8 cellular contexts compared by ENCODE assay signal in genomic region chr6:34657037-34657306, GRCh38. TPM values are rescaled to one million over a fixed set of nuclear protein-coding genes. Genes with fewer than 3 reads are reported as not detected.
DNase-seq lines count a peak whose midpoint lies in the region; ATAC-seq lines count a peak whose summit lies in the region.

No MANE protein-coding gene starts in this region.

- no peaks in the 10 kb centered on the region for H3K9me3 Mint-ChIP-seq in activated CD4-positive, alpha-beta T cell treated with anti-CD3 and anti-CD28 coated beads for 36 hours (ENCODE audit: low read depth)
- no peaks in the 10 kb centered on the region for H3K9me3 Mint-ChIP-seq in activated T-helper 1 cell treated with anti-CD3 and anti-CD28 coated beads, Interleukin-12 subunit alpha, Interleukin-12 subunit beta, Interleukin-2, Interleukin-4 antibody, amounts not matched to agents 30 ng/mL and 10 ng/mL and 1 ng/mL, durations not matched to agents 14 hours and 24 hours and 36 hours

- intact Hi-C loops in activated CD4-positive, alpha-beta T cell treated with anti-CD3 and anti-CD28 coated beads for 36 hours (cut with DNase I, micrococcal nuclease) = loop anchor here in 1 of 2 experiments (10.0 kb wide), 1 partner anchor 228 kb away; the partner anchor contains the start of genes ANKS1A and TAF11
- intact Hi-C loops in activated T-helper 1 cell treated with anti-CD3 and anti-CD28 coated beads, Interleukin-12 subunit alpha, Interleukin-12 subunit beta, Interleukin-2, Interleukin-4 antibody, amounts not matched to agents 30 ng/mL and 10 ng/mL and 1 ng/mL, durations not matched to agents 14 hours and 24 hours and 36 hours (cut with micrococcal nuclease) = loop anchor here (2.0 to 5.0 kb wide), 2 partner anchors 18 to 230 kb away; partner anchors contain the start of genes ANKS1A and TAF11

- peaks cover 57% of the 10 kb centered on the region for H3K4me1 Mint-ChIP-seq in activated CD4-positive, alpha-beta T cell treated with anti-CD3 and anti-CD28 coated beads for 36 hours
- H3K4me1 Mint-ChIP-seq in activated T-helper 1 cell treated with anti-CD3 and anti-CD28 coated beads, Interleukin-12 subunit alpha, Interleukin-12 subunit beta, Interleukin-2, Interleukin-4 antibody, amounts not matched to agents 30 ng/mL and 10 ng/mL and 1 ng/mL, durations not matched to agents 14 hours and 24 hours and 36 hours (ENCODE audit: low read depth) = peaks cover 41% of the 10 kb centered on the region

- H3K27ac ChIP-seq in temporal lobe (ENCODE audit: low read depth, low read length) = peak overlapping the region; percentile 86

- POLR2A ChIA-PET in activated CD4-positive, alpha-beta T cell treated with anti-CD3 and anti-CD28 coated beads for 36 hours (lab: Charles Lee) = interaction anchor here (0.6 to 1.8 kb wide), 5 partner anchors 10 to 100 kb away, joined by 3 to 14 read pairs (median 3); partner anchors contain the start of genes ILRUN and SNRPC

- CTCF ChIA-PET in activated CD4-positive, alpha-beta T cell treated with anti-CD3 and anti-CD28 coated beads for 36 hours (lab: Charles Lee) = interaction anchor here (0.6 to 2.5 kb wide), 4 partner anchors 15 to 270 kb away, joined by 3 to 15 read pairs (median 4); partner anchors contain the start of gene SNRPC

- DNase-seq in activated CD4-positive, alpha-beta T cell treated with anti-CD3 and anti-CD28 coated beads for 36 hours = no peak
- no peak for DNase-seq in activated CD4-positive, alpha-beta T cell treated with anti-CD3 and anti-CD28 coated beads, Interleukin-2, amount 50 U/mL, for 48 hours
- DNase-seq in activated T-helper 1 cell treated with anti-CD3 and anti-CD28 coated beads, Interleukin-12 subunit alpha, Interleukin-12 subunit beta, Interleukin-2, Interleukin-4 antibody, amounts not matched to agents 30 ng/mL and 10 ng/mL and 1 ng/mL, durations not matched to agents 14 hours and 24 hours and 36 hours (ENCODE audit: low spot score) = no peak
- DNase-seq in inferior parietal cortex (ENCODE audit: extremely low spot score) = peak; percentile 64
- no peak for DNase-seq in LoVo (ENCODE audit: low spot score)
- no peak for DNase-seq in iPS-NIHi7 (ENCODE audit: extremely low spot score)

- peak overlapping the region; percentile 58 for H3K4me3 Mint-ChIP-seq in activated CD4-positive, alpha-beta T cell treated with anti-CD3 and anti-CD28 coated beads for 36 hours
- peak overlapping the region; percentile 79 for H3K4me3 Mint-ChIP-seq in activated T-helper 1 cell treated with anti-CD3 and anti-CD28 coated beads, Interleukin-12 subunit alpha, Interleukin-12 subunit beta, Interleukin-2, Interleukin-4 antibody, amounts not matched to agents 30 ng/mL and 10 ng/mL and 1 ng/mL, durations not matched to agents 14 hours and 24 hours and 36 hours

- H3K27ac Mint-ChIP-seq in activated CD4-positive, alpha-beta T cell treated with anti-CD3 and anti-CD28 coated beads for 36 hours = peak overlapping the region; percentile 90
- peak overlapping the region; percentile 97 for H3K27ac Mint-ChIP-seq in activated T-helper 1 cell treated with anti-CD3 and anti-CD28 coated beads, Interleukin-12 subunit alpha, Interleukin-12 subunit beta, Interleukin-2, Interleukin-4 antibody, amounts not matched to agents 30 ng/mL and 10 ng/mL and 1 ng/mL, durations not matched to agents 14 hours and 24 hours and 36 hours

- H3K27me3 Mint-ChIP-seq in activated CD4-positive, alpha-beta T cell treated with anti-CD3 and anti-CD28 coated beads for 36 hours = no peaks in the 10 kb centered on the region
- H3K27me3 Mint-ChIP-seq in activated T-helper 1 cell treated with anti-CD3 and anti-CD28 coated beads, Interleukin-12 subunit alpha, Interleukin-12 subunit beta, Interleukin-2, Interleukin-4 antibody, amounts not matched to agents 30 ng/mL and 10 ng/mL and 1 ng/mL, durations not matched to agents 14 hours and 24 hours and 36 hours (ENCODE audit: insufficient read depth) = no peaks in the 10 kb centered on the region

- peaks cover 16% of the 10 kb centered on the region for H3K36me3 Mint-ChIP-seq in activated CD4-positive, alpha-beta T cell treated with anti-CD3 and anti-CD28 coated beads for 36 hours (ENCODE audit: low read depth)
- H3K36me3 Mint-ChIP-seq in activated T-helper 1 cell treated with anti-CD3 and anti-CD28 coated beads, Interleukin-12 subunit alpha, Interleukin-12 subunit beta, Interleukin-2, Interleukin-4 antibody, amounts not matched to agents 30 ng/mL and 10 ng/mL and 1 ng/mL, durations not matched to agents 14 hours and 24 hours and 36 hours (ENCODE audit: low read depth) = peaks cover 12% of the 10 kb centered on the region

- no peak for ATAC-seq in activated CD4-positive, alpha-beta T cell treated with anti-CD3 and anti-CD28 coated beads for 36 hours
- no peak for ATAC-seq in HG03342 (IDR thresholded peaks at IDR 0.05; ENCODE audit: unreplicated experiment)

RNA-seq across cellular contexts. Expression of gene ILRUN, which starts 39.6 kb away (rescaled TPM):
- total RNA-seq in activated CD4-positive, alpha-beta T cell treated with anti-CD3 and anti-CD28 coated beads for 36 hours = 10 to 100 TPM; 56.2 to 66.9 TPM
- 62.7 and 64.4 TPM in 2 replicates for total RNA-seq in activated T-helper 1 cell treated with anti-CD3 and anti-CD28 coated beads, Interleukin-12 subunit alpha, Interleukin-12 subunit beta, Interleukin-2, Interleukin-4 antibody, amounts not matched to agents 30 ng/mL and 10 ng/mL and 1 ng/mL, durations not matched to agents 14 hours and 24 hours and 36 hours
- total RNA-seq in temporal lobe = 16.7 TPM
